ENCODE assay signal across 17 cellular contexts in the genomic region with DNA sequence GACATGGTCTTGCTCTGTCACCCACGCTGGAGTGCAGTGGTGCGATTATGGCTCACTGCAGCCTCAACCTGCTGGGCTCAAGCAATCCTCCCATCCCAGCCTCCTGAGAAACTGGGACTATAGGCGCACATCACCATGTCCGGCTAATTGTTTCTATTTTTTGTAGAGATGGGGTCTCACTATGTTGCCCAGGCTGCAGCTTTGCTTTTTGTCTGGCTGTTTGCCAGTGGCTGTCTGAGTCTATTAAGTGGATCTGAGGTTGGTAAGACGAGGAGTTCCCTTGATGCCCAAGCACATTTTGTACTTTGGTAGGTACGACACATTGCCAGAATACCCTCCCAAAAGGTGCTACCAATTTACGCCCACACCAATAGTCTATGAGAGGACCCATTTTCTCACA. TPM values are rescaled to one million over a fixed set of nuclear protein-coding genes. Genes with fewer than 3 reads are reported as not detected.
DNase-seq lines count a peak whose midpoint lies in the region; ATAC-seq and TF ChIP-seq lines count a peak whose summit lies in the region.
"Had no signal": no experiment of that assay in that cellular context is flagged by ENCODE, and none has a peak within 500 bp of the region (broad histone marks: within the 10 kb centered on the region; RNA-seq: fewer than 3 reads in every experiment).

No MANE protein-coding gene starts in this region.

- CTCF ChIA-PET in WTC11 (lab: Charles Lee) = interaction anchor here (0.6 to 0.8 kb wide), 2 partner anchors 29 to 75 kb away, joined by 3 read pairs; no protein-coding TSS in a partner anchor

- ATAC-seq in WTC11 = no peak
- ATAC-seq: Panc1 had no signal

- peaks cover 5% of the 10 kb centered on the region for H3K36me3 Mint-ChIP-seq in activated naive CD8-positive, alpha-beta T cell
- H3K36me3 Mint-ChIP-seq in activated naive CD8-positive, alpha-beta T cell treated with anti-CD3 and anti-CD28 coated beads for 36 hours = peaks cover 77% of the 10 kb centered on the region
- no peaks in the 10 kb centered on the region for H3K36me3 Mint-ChIP-seq in WTC11
- H3K36me3 Mint-ChIP-seq in type B pancreatic cell = no peaks in the 10 kb centered on the region

- DNase-seq in activated naive CD8-positive, alpha-beta T cell treated with anti-CD3 and anti-CD28 coated beads for 36 hours = no peak
- DNase-seq in WTC11 (ENCODE audit: low spot score) (no peak), mesenteric fat pad (ENCODE audit: low spot score) (peak; percentile 47), type B pancreatic cell (ENCODE audit: extremely low spot score, unreplicated experiment) (peak; percentile 6), NCI-H446 treated with DMSO at 0.1 percent for 48 hours (lab: John Stamatoyannopoulos, UW) (no peak), hippocampal formation (lab: John Stamatoyannopoulos, UW) (no peak)
- DNase-seq: EL, Kasumi-1, NCI-H1105 treated with DMSO at 0.1 percent for 48 hours, NCI-H187 treated with DMSO at 0.1 percent for 48 hours, NCI-H2171, NCI-H510A, NCI-H82, Right ventricle myocardium superior had no signal

- no peaks in the 10 kb centered on the region for H3K27me3 Mint-ChIP-seq in activated naive CD8-positive, alpha-beta T cell
- no peaks in the 10 kb centered on the region for H3K27me3 Mint-ChIP-seq in activated naive CD8-positive, alpha-beta T cell treated with anti-CD3 and anti-CD28 coated beads for 36 hours
- H3K27me3 Mint-ChIP-seq in WTC11 (ENCODE audit: low read depth) = peaks cover 48% of the 10 kb centered on the region
- peaks cover 76% of the 10 kb centered on the region for H3K27me3 Mint-ChIP-seq in type B pancreatic cell

- H3K9me3 Mint-ChIP-seq in activated naive CD8-positive, alpha-beta T cell (ENCODE audit: low read depth) = no peaks in the 10 kb centered on the region
- no peaks in the 10 kb centered on the region for H3K9me3 Mint-ChIP-seq in activated naive CD8-positive, alpha-beta T cell treated with anti-CD3 and anti-CD28 coated beads for 36 hours
- H3K9me3 Mint-ChIP-seq in WTC11 (no peaks in the 10 kb centered on the region), type B pancreatic cell (no peaks in the 10 kb centered on the region)

- H3K27ac Mint-ChIP-seq in activated naive CD8-positive, alpha-beta T cell = no peak overlapping the region
- no peak overlapping the region for H3K27ac Mint-ChIP-seq in activated naive CD8-positive, alpha-beta T cell treated with anti-CD3 and anti-CD28 coated beads for 36 hours
- H3K27ac Mint-ChIP-seq in WTC11 (no peak overlapping the region), type B pancreatic cell (no peak overlapping the region)
- H3K27ac Mint-ChIP-seq: H9 had no signal

- peak overlapping the region; percentile 32 for H3K4me3 Mint-ChIP-seq in activated naive CD8-positive, alpha-beta T cell
- H3K4me3 Mint-ChIP-seq in activated naive CD8-positive, alpha-beta T cell treated with anti-CD3 and anti-CD28 coated beads for 36 hours = no peak overlapping the region
- H3K4me3 Mint-ChIP-seq in WTC11 (no peak overlapping the region), type B pancreatic cell (no peak overlapping the region)
- H3K4me3 Mint-ChIP-seq: H9 had no signal

- POLR2A ChIA-PET in WTC11 (lab: Charles Lee) = no interaction called here

- TF ChIP-seq CTCF in WTC11 (IDR thresholded peaks at IDR 0.05) (no peak), type B pancreatic cell (conservative IDR thresholded peaks at IDR 0.05) (no peak)

- peaks cover 46% of the 10 kb centered on the region for H3K4me1 Mint-ChIP-seq in activated naive CD8-positive, alpha-beta T cell (ENCODE audit: low read depth)
- peaks cover 62% of the 10 kb centered on the region for H3K4me1 Mint-ChIP-seq in activated naive CD8-positive, alpha-beta T cell treated with anti-CD3 and anti-CD28 coated beads for 36 hours
- peaks cover 2% of the 10 kb centered on the region; the same call in 1 of the 2 replicates for H3K4me1 Mint-ChIP-seq in WTC11
- H3K4me1 Mint-ChIP-seq in type B pancreatic cell (ENCODE audit: unreplicated experiment) = peaks cover 5% of the 10 kb centered on the region

TF ChIP-seq in WTC11, 78 proteins besides CTCF, POLR2A, EP300 and RAD21:
- TF ChIP-seq TEAD4 (CRISPR knock-in tag; IDR thresholded peaks at IDR 0.05) (no peak), ZNF121 (CRISPR knock-in tag; IDR thresholded peaks at IDR 0.05) (peak; percentile 44; the same call in 1 of the 2 replicates)
TF ChIP-seq in WTC11: peak in this region for 1.

RNA-seq across cellular contexts. Expression of gene TBX21, which starts 5.1 kb away (rescaled TPM):
- total RNA-seq in activated naive CD8-positive, alpha-beta T cell treated with anti-CD3 and anti-CD28 coated beads for 36 hours = 10 to 100 TPM; 61.7 to 61.9 TPM
- total RNA-seq in WTC11 (2021) (0.15 to 0.18 TPM in 2 of 3 replicates, not detected in the other), mesenteric fat pad (0.35 TPM), type B pancreatic cell (ENCODE audit: low replicate concordance) (not detected in 2 replicates)
- total RNA-seq: H9 had no signal

RNA-seq across cellular contexts. Expression of gene TBKBP1, which starts 44.2 kb away (rescaled TPM):
- 10 to 100 TPM; 11.7 to 11.9 TPM for total RNA-seq in activated naive CD8-positive, alpha-beta T cell treated with anti-CD3 and anti-CD28 coated beads for 36 hours
- 14.7 to 17.4 TPM (median 15.8 TPM) in 3 replicates for total RNA-seq in WTC11 (2021)
- total RNA-seq in mesenteric fat pad = 21.7 TPM
- total RNA-seq in type B pancreatic cell (ENCODE audit: low replicate concordance) = 10.5 and 19.7 TPM in 2 replicates

Comparison
In these comparisons a context has a peak if more than half of its experiments do, and no peak if none do; other contexts are left out.
1. DNase-seq: peak in mesenteric fat pad (single experiment) and type B pancreatic cell (single experiment); none in activated naive CD8-positive, alpha-beta T cell treated with anti-CD3 and anti-CD28 coated beads for 36 hours (single experiment), WTC11 (single experiment), NCI-H446 treated with DMSO at 0.1 percent for 48 hours (single experiment) and hippocampal formation (0 of 2).
2. RNA of gene TBX21, which starts 5.1 kb away (total RNA-seq): 61.7 to 61.9 TPM in activated naive CD8-positive, alpha-beta T cell treated with anti-CD3 and anti-CD28 coated beads for 36 hours; 0.35 TPM in mesenteric fat pad (single experiment), 0.15 to 0.18 TPM in WTC11 and not detected in type B pancreatic cell; every median in the first group is over 10 times any median in the second.